Comparison of ENCODE assay signal across 12 cellular contexts in genomic region chr11:189843-190311, GRCh38. TPM values are rescaled to one million over a fixed set of nuclear protein-coding genes. Genes with fewer than 3 reads are reported as not detected.
DNase-seq lines count a peak whose midpoint lies in the region; ATAC-seq and TF ChIP-seq lines count a peak whose summit lies in the region.
"Not testable (repeated sequence)": the region's sequence is repeated elsewhere in the genome, so short reads cannot be mapped to it uniquely, and the experiment has no call there.
"Had no signal": no experiment of that assay in that cellular context is flagged by ENCODE, and none has a peak within 500 bp of the region (broad histone marks: within the 10 kb centered on the region; RNA-seq: fewer than 3 reads in every experiment).

No MANE protein-coding gene starts in this region.

- H3K4me3 ChIP-seq in CD4-positive, alpha-beta memory T cell (ENCODE audit: low read length in 2 of 2); astrocyte of the spinal cord (ENCODE audit: low read depth, low read length): not testable (repeated sequence)

- H3K27ac ChIP-seq in CD4-positive, alpha-beta memory T cell (ENCODE audit: low read depth, low read length): not testable (repeated sequence)

- POLR2A ChIA-PET in CD4-positive, alpha-beta memory T cell (lab: Charles Lee; ENCODE audit: partially characterized antibody): not testable (repeated sequence)

- H3K36me3 Mint-ChIP-seq in CD4-positive, alpha-beta memory T cell; activated CD4-positive, alpha-beta T cell treated with anti-CD3 and anti-CD28 coated beads, Interleukin-2, amount 10 ng/mL, durations not matched to agents 24 days and 14 days (ENCODE audit: low read depth): not testable (repeated sequence)

- peak in 4 of 5 donors; percentile 35 to 80 (median 62) for DNase-seq in CD4-positive, alpha-beta memory T cell
- DNase-seq in activated CD4-positive, alpha-beta T cell treated with anti-CD3 and anti-CD28 coated beads, Interleukin-2, amount 10 ng/mL, durations not matched to agents 24 days and 14 days: peak; percentile 76
- DNase-seq in astrocyte of the spinal cord (ENCODE audit: low read depth, low spot score): not testable (repeated sequence)
- DNase-seq in left colon: peak; percentile 18 to 41
- DNase-seq in stimulated activated CD4-positive, alpha-beta T cell treated with anti-CD3 and anti-CD28 coated beads, Interleukin-15, amount 100 ng/mL, for 48 hours (ENCODE audit: low read depth in 2 of 2): peak; percentile 40 to 69

- H3K27me3 Mint-ChIP-seq in CD4-positive, alpha-beta memory T cell; activated CD4-positive, alpha-beta T cell treated with anti-CD3 and anti-CD28 coated beads, Interleukin-2, amount 10 ng/mL, durations not matched to agents 24 days and 14 days: not testable (repeated sequence)

- not testable (repeated sequence) for H3K27me3 ChIP-seq in CD4-positive, alpha-beta memory T cell (ENCODE audit: insufficient read depth, low read length)

- peak overlapping the region in 1 of 7 donors; percentile 75 for H3K27ac Mint-ChIP-seq in CD4-positive, alpha-beta memory T cell
- H3K27ac Mint-ChIP-seq in activated CD4-positive, alpha-beta T cell treated with anti-CD3 and anti-CD28 coated beads, Interleukin-2, amount 10 ng/mL, durations not matched to agents 24 days and 14 days: not testable (repeated sequence)

- ATAC-seq in GM19397 (IDR thresholded peaks at IDR 0.05; ENCODE audit: unreplicated experiment) (peak; percentile 76), HG02840 (IDR thresholded peaks at IDR 0.05; ENCODE audit: low FRiP score, unreplicated experiment) (peak; percentile 65), HG03521 (IDR thresholded peaks at IDR 0.05; ENCODE audit: unreplicated experiment) (peak; percentile 77), left colon (peak; percentile 70)

- not testable (repeated sequence) for H3K4me3 Mint-ChIP-seq in CD4-positive, alpha-beta memory T cell; activated CD4-positive, alpha-beta T cell treated with anti-CD3 and anti-CD28 coated beads, Interleukin-2, amount 10 ng/mL, durations not matched to agents 24 days and 14 days

- H3K4me1 ChIP-seq in CD4-positive, alpha-beta memory T cell (ENCODE audit: insufficient read depth, low read length): peaks cover 11% of the 10 kb centered on the region

- TF ChIP-seq CTCF in astrocyte of the spinal cord (IDR thresholded peaks at IDR 0.05; ENCODE audit: low read depth, low read length): peak; percentile 10

- intact Hi-C loops in CD4-positive, alpha-beta memory T cell (cut with micrococcal nuclease); activated CD4-positive, alpha-beta T cell treated with anti-CD3 and anti-CD28 coated beads, Interleukin-2, amount 10 ng/mL, durations not matched to agents 24 days and 14 days (cut with micrococcal nuclease); left colon (cut with DNase I, micrococcal nuclease): not testable (repeated sequence)

- H3K4me1 Mint-ChIP-seq in CD4-positive, alpha-beta memory T cell: peaks cover 5 to 15% (median 11%) of the 10 kb centered on the region in 4 donors
- not testable (repeated sequence) for H3K4me1 Mint-ChIP-seq in activated CD4-positive, alpha-beta T cell treated with anti-CD3 and anti-CD28 coated beads, Interleukin-2, amount 10 ng/mL, durations not matched to agents 24 days and 14 days

- not testable (repeated sequence) for H3K36me3 ChIP-seq in CD4-positive, alpha-beta memory T cell (ENCODE audit: insufficient read depth, low read length)

- CTCF ChIA-PET in CD4-positive, alpha-beta memory T cell (lab: Charles Lee; ENCODE audit: partially characterized antibody): not testable (repeated sequence)

- in situ Hi-C loops in astrocyte of the spinal cord (cut with HindIII; ENCODE audit: low sequenced_read_pairs): not testable (repeated sequence)

- not testable (repeated sequence) for H3K9me3 Mint-ChIP-seq in CD4-positive, alpha-beta memory T cell; activated CD4-positive, alpha-beta T cell treated with anti-CD3 and anti-CD28 coated beads, Interleukin-2, amount 10 ng/mL, durations not matched to agents 24 days and 14 days

- H3K9me3 ChIP-seq in CD4-positive, alpha-beta memory T cell (ENCODE audit: control insufficient read depth in 1 of 2, low read length in 2 of 2): not testable (repeated sequence)

RNA-seq across cellular contexts. Expression of gene SCGB1C1, which starts 3.0 kb away (rescaled TPM):
- total RNA-seq in CD4-positive, alpha-beta memory T cell: not detected
- not detected for polyA plus RNA-seq in CD4-positive, alpha-beta memory T cell
- not detected in 2 replicates for total RNA-seq in activated CD4-positive, alpha-beta T cell treated with anti-CD3 and anti-CD28 coated beads, Interleukin-2, amount 10 ng/mL, durations not matched to agents 24 days and 14 days
- not detected for total RNA-seq in left colon
- total RNA-seq: SJCRH30, suprapubic skin had no signal
- polyA plus RNA-seq: esophagus, neural cell had no signal

RNA-seq across cellular contexts. Expression of gene BET1L, which starts 17.3 kb away (rescaled TPM):
- 100 to 1,000 TPM; 122 to 129 TPM for total RNA-seq in CD4-positive, alpha-beta memory T cell
- polyA plus RNA-seq in CD4-positive, alpha-beta memory T cell: 10 to 100 TPM; 61.9 to 64.5 TPM
- total RNA-seq in activated CD4-positive, alpha-beta T cell treated with anti-CD3 and anti-CD28 coated beads, Interleukin-2, amount 10 ng/mL, durations not matched to agents 24 days and 14 days: 43.6 and 46.9 TPM in 2 replicates
- total RNA-seq in left colon: 10 to 100 TPM; 55.8 to 69.0 TPM

RNA-seq across cellular contexts. Expression of gene RIC8A, which starts 17.6 kb away (rescaled TPM):
- 100 to 1,000 TPM in 1 of 2 experiments, 10 to 100 TPM in 1; 96.7 to 111 TPM for total RNA-seq in CD4-positive, alpha-beta memory T cell
- polyA plus RNA-seq in CD4-positive, alpha-beta memory T cell: 100 to 1,000 TPM in 1 of 2 donors, 10 to 100 TPM in 1; 91.2 to 106 TPM
- 118 and 128 TPM in 2 replicates for total RNA-seq in activated CD4-positive, alpha-beta T cell treated with anti-CD3 and anti-CD28 coated beads, Interleukin-2, amount 10 ng/mL, durations not matched to agents 24 days and 14 days
- total RNA-seq in left colon: 10 to 100 TPM; 77.8 to 86.9 TPM

RNA-seq across cellular contexts. Expression of gene SIRT3, which starts 46.3 kb away (rescaled TPM):
- 10 to 100 TPM; 26.5 to 30.7 TPM for total RNA-seq in CD4-positive, alpha-beta memory T cell
- polyA plus RNA-seq in CD4-positive, alpha-beta memory T cell: 10 to 100 TPM; 11.2 to 11.6 TPM
- total RNA-seq in activated CD4-positive, alpha-beta T cell treated with anti-CD3 and anti-CD28 coated beads, Interleukin-2, amount 10 ng/mL, durations not matched to agents 24 days and 14 days: 16.5 and 17.6 TPM in 2 replicates
- 10 to 100 TPM; 18.8 to 22.3 TPM for total RNA-seq in left colon

RNA-seq across cellular contexts. Expression of gene PSMD13, which starts 46.9 kb away (rescaled TPM):
- 100 to 1,000 TPM in 1 of 2 experiments, 10 to 100 TPM in 1; 99.9 to 107 TPM for total RNA-seq in CD4-positive, alpha-beta memory T cell
- 100 to 1,000 TPM; 179 to 247 TPM for polyA plus RNA-seq in CD4-positive, alpha-beta memory T cell
- total RNA-seq in activated CD4-positive, alpha-beta T cell treated with anti-CD3 and anti-CD28 coated beads, Interleukin-2, amount 10 ng/mL, durations not matched to agents 24 days and 14 days: 272 and 275 TPM in 2 replicates
- 100 to 1,000 TPM in 1 of 2 donors, 10 to 100 TPM in 1; 99.5 to 111 TPM for total RNA-seq in left colon
